In the genomic region with DNA sequence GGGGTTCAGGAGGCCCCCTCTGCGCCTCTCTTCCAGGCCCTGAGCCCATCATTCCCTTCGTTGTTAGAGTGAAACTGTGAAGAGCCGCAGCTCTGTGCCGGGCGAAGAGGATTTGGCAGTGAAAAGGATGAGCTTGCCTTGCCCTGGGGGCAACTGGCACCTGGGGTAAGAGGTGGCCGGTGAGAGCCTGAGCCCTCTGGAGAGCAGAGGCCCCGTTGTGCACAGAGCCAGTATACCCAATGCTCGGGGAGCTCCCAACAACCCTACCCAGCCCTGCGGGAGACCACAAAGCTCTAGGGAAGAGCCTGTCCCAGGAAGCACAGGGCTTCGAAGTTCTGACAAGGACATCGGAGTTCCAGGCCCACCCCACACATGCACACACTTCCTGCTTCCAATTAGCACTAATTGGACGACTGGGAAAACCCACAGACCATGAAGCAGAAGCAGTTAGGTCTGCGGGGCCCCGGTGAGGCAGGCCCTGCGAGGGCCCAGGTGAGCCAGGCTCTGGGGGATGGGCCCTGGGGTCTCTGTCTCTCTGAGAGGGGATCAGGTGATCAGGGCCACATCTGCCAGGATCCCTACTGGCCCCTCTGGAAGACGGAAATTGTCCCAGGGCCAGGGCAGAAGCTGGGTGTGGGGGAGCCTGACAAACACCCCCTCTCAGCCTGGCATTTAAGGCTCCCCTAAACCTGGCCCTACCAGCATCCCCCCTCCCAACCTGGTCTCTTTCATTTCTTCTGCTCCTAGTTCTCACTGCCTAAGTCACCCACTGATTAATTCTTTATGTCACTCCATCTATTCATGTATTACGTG, we compare ENCODE assay signal across 9 cellular contexts. TPM values are rescaled to one million over a fixed set of nuclear protein-coding genes. Genes with fewer than 3 reads are reported as not detected.
DNase-seq lines count a peak whose midpoint lies in the region; ATAC-seq and TF ChIP-seq lines count a peak whose summit lies in the region.
"Had no signal": no experiment of that assay in that cellular context is flagged by ENCODE, and none has a peak within 500 bp of the region (broad histone marks: within the 10 kb centered on the region; RNA-seq: fewer than 3 reads in every experiment).

No MANE protein-coding gene starts in this region.

- H3K27me3 Mint-ChIP-seq in naive thymus-derived CD4-positive, alpha-beta T cell, result peaks cover 0 to 6% (median 0%) of the 10 kb centered on the region in 5 donors

- no peaks in the 10 kb centered on the region for H3K9me3 ChIP-seq in BLaER1
- H3K9me3 ChIP-seq in naive thymus-derived CD4-positive, alpha-beta T cell (ENCODE audit: control insufficient read depth in 2 of 3, low read length in 3 of 3), result no peaks in the 10 kb centered on the region

- H3K27me3 ChIP-seq in BLaER1 (no peaks in the 10 kb centered on the region), KMS-11 (ENCODE audit: insufficient read depth, low read depth) (no peaks in the 10 kb centered on the region), dorsolateral prefrontal cortex (no peaks in the 10 kb centered on the region)
- no peaks in the 10 kb centered on the region for H3K27me3 ChIP-seq in naive thymus-derived CD4-positive, alpha-beta T cell (ENCODE audit: control insufficient read depth in 2 of 2, insufficient read depth in 2 of 2, low read length in 2 of 2)

- H3K36me3 ChIP-seq in BLaER1, result no peaks in the 10 kb centered on the region
- H3K36me3 ChIP-seq in KMS-11 (ENCODE audit: insufficient read depth), result no peaks in the 10 kb centered on the region
- H3K36me3 ChIP-seq in naive thymus-derived CD4-positive, alpha-beta T cell (ENCODE audit: control insufficient read depth in 2 of 3, insufficient read depth in 3 of 3, low read length in 3 of 3), result peaks cover 0 to 12% (median 0%) of the 10 kb centered on the region in 3 experiments

- no peak for TF ChIP-seq CTCF in KMS-11 (conservative IDR thresholded peaks at IDR 0.05; ENCODE audit: low read depth, low read length)
- no peak for TF ChIP-seq CTCF in dorsolateral prefrontal cortex (IDR thresholded peaks at IDR 0.05 in 54 of 56, conservative IDR thresholded peaks at IDR 0.05 in 2 of 56; ENCODE audit: low read depth in 1 of 56, partially characterized antibody in 56 of 56)
- TF ChIP-seq CTCF in omental fat pad (IDR thresholded peaks at IDR 0.05), result no peak

- DNase-seq in dorsolateral prefrontal cortex (no peak), inferior parietal cortex (ENCODE audit: extremely low spot score) (no peak), kidney glomerular epithelial cell (lab: John Stamatoyannopoulos, UW) (no peak), omental fat pad (ENCODE audit: low spot score) (no peak)
- DNase-seq in naive thymus-derived CD4-positive, alpha-beta T cell, result no peak
- DNase-seq in effector CD8-positive, alpha-beta T cell (lab: John Stamatoyannopoulos, UW), result no peak

- H3K4me3 ChIP-seq in BLaER1, result peak overlapping the region; percentile 71
- no peak overlapping the region for H3K4me3 ChIP-seq in KMS-11 (IDR thresholded peaks at IDR 0.05; ENCODE audit: insufficient read depth, low read depth, low read length)
- peak overlapping the region in 36 of 59 donors; percentile 9 to 73 (median 58) for H3K4me3 ChIP-seq in dorsolateral prefrontal cortex
- peak overlapping the region; percentile 82 for H3K4me3 ChIP-seq in naive thymus-derived CD4-positive, alpha-beta T cell (ENCODE audit: low read length)

- peaks cover 12 to 24% (median 20%) of the 10 kb centered on the region in 7 donors for H3K4me1 Mint-ChIP-seq in naive thymus-derived CD4-positive, alpha-beta T cell

- intact Hi-C loops in dorsolateral prefrontal cortex (cut with DNase I), result loop anchor here (2.0 to 5.0 kb wide), 5 partner anchors 29 to 331 kb away; no protein-coding TSS in a partner anchor
- intact Hi-C loops in naive thymus-derived CD4-positive, alpha-beta T cell (cut with micrococcal nuclease), result loop anchor here (1.0 to 5.0 kb wide), 7 partner anchors 29 to 601 kb away; partner anchors contain the start of genes NEK4 (in 1 of the 2), STIMATE (in 1 of the 2) and UQCC5 (in 1 of the 2)

- peak overlapping the region; percentile 100 for H3K4me2 ChIP-seq in BLaER1
- H3K4me2 ChIP-seq in KMS-11, result peak overlapping the region; percentile 96

- H3K79me2 ChIP-seq in KMS-11 (ENCODE audit: insufficient read depth, low read depth), result no peaks in the 10 kb centered on the region

- peak overlapping the region; percentile 85 for H3K27ac ChIP-seq in BLaER1
- H3K27ac ChIP-seq in KMS-11, result no peak overlapping the region
- H3K27ac ChIP-seq in dorsolateral prefrontal cortex, result peak overlapping the region in 21 of 59 donors; percentile 3 to 83 (median 53)
- H3K27ac ChIP-seq in naive thymus-derived CD4-positive, alpha-beta T cell (ENCODE audit: low read depth, low read length), result peak overlapping the region; percentile 79

- POLR2A ChIA-PET in naive thymus-derived CD4-positive, alpha-beta T cell (lab: Charles Lee), result interaction anchor here (0.8 to 4.5 kb wide), 5 partner anchors 10 to 366 kb away, joined by 3 to 22 read pairs (median 3); partner anchors contain the start of gene SFMBT1

- peaks cover 48% of the 10 kb centered on the region for H3K4me1 ChIP-seq in BLaER1
- H3K4me1 ChIP-seq in KMS-11 (ENCODE audit: low read depth, poor library complexity, severe bottlenecking), result peaks cover 8% of the 10 kb centered on the region
- peaks cover 9 to 15% of the 10 kb centered on the region in 2 donors for H3K4me1 ChIP-seq in naive thymus-derived CD4-positive, alpha-beta T cell (ENCODE audit: control insufficient read depth in 2 of 2, insufficient read depth in 2 of 2, low read length in 2 of 2)

- H3K9ac ChIP-seq in BLaER1 (peak overlapping the region; percentile 79), KMS-11 (peak overlapping the region; percentile 74; the same call in 1 of the 2 replicates)

- H4K20me1 ChIP-seq in BLaER1 (no peaks in the 10 kb centered on the region), KMS-11 (ENCODE audit: insufficient read depth) (no peaks in the 10 kb centered on the region)

- H2AFZ ChIP-seq in KMS-11 (ENCODE audit: low read depth), result peak overlapping the region; percentile 95

- ATAC-seq in naive thymus-derived CD4-positive, alpha-beta T cell, result no peak
- ATAC-seq in omental fat pad (ENCODE audit: low FRiP score), result no peak

- H3K27ac Mint-ChIP-seq in naive thymus-derived CD4-positive, alpha-beta T cell, result peak overlapping the region; percentile 51 to 97 (median 95)
- H3K27ac Mint-ChIP-seq: type B pancreatic cell had no signal

- H3K4me3 Mint-ChIP-seq in naive thymus-derived CD4-positive, alpha-beta T cell, result peak overlapping the region; percentile 90 to 97 (median 92)

- no peaks in the 10 kb centered on the region for H3K36me3 Mint-ChIP-seq in naive thymus-derived CD4-positive, alpha-beta T cell
- H3K36me3 Mint-ChIP-seq: type B pancreatic cell had no signal

- CTCF ChIA-PET in naive thymus-derived CD4-positive, alpha-beta T cell (lab: Charles Lee), result interaction anchor here (1.5 to 1.8 kb wide), 3 partner anchors 38 to 331 kb away, joined by 3 to 7 read pairs (median 3); no protein-coding TSS in a partner anchor

- H3K9me3 Mint-ChIP-seq in naive thymus-derived CD4-positive, alpha-beta T cell, result no peaks in the 10 kb centered on the region
- H3K9me3 Mint-ChIP-seq: type B pancreatic cell had no signal

RNA-seq across cellular contexts. Expression of gene SFMBT1, which starts 27.9 kb away (rescaled TPM):
- total RNA-seq in dorsolateral prefrontal cortex (10 to 100 TPM in 103 of 120 experiments, 1 to 10 TPM in 17; 7.1 to 28.2 (median 13.3) TPM), omental fat pad (10 to 100 TPM in 1 of 4 donors, 1 to 10 TPM in 3; 6.5 to 15.3 (median 8.7) TPM)
- total RNA-seq in naive thymus-derived CD4-positive, alpha-beta T cell, result 10 to 100 TPM; 28.4 to 47.1 (median 39.0) TPM
- polyA plus RNA-seq in naive thymus-derived CD4-positive, alpha-beta T cell, result 10 to 100 TPM in 1 of 2 donors, 1 to 10 TPM in 1; 9.9 to 25.3 TPM

RNA-seq across cellular contexts. Expression of gene RFT1, which starts 56.5 kb away (rescaled TPM):
- 10 to 100 TPM in 118 of 120 experiments, 1 to 10 TPM in 2; 8.0 to 22.2 (median 15.5) TPM for total RNA-seq in dorsolateral prefrontal cortex
- 10 to 100 TPM; 16.0 to 32.0 (median 26.0) TPM for total RNA-seq in naive thymus-derived CD4-positive, alpha-beta T cell
- 10 to 100 TPM; 22.9 to 24.1 TPM for polyA plus RNA-seq in naive thymus-derived CD4-positive, alpha-beta T cell
- 10 to 100 TPM in 2 of 4 donors, 1 to 10 TPM in 2; 9.1 to 14.0 (median 10.5) TPM for total RNA-seq in omental fat pad
